21 cellular contexts compared by ENCODE assay signal in genomic region chr4:2343476-2343875, GRCh38.
DNase-seq lines count a peak whose midpoint lies in the region; ATAC-seq and TF ChIP-seq lines count a peak whose summit lies in the region.
"Had no signal": no experiment of that assay in that cellular context is flagged by ENCODE, and none has a peak within 500 bp of the region (broad histone marks: within the 10 kb centered on the region; RNA-seq: fewer than 3 reads in every experiment).

No MANE protein-coding gene starts in this region.

- H3K27me3 ChIP-seq in right atrium auricular region (no peaks in the 10 kb centered on the region), right lobe of liver (no peaks in the 10 kb centered on the region)

- TF ChIP-seq POLR2A in right lobe of liver (IDR thresholded peaks at IDR 0.05) = no peak

- WGBS in right lobe of liver (ENCODE audit: insufficient coverage, low coverage, low lambda C conversion rate, missing lambda C conversion rate) = 100% methylated on average over 1 of the region's 2 CpGs

- intact Hi-C loops in activated CD4-positive, alpha-beta T cell treated with anti-CD3 and anti-CD28 coated beads for 36 hours (cut with DNase I, micrococcal nuclease) = no loop called here
- intact Hi-C loops in left cardiac atrium (cut with DNase I) = no loop called here
- intact Hi-C loops in right lobe of liver (cut with DNase I) = no loop called here

- no peaks in the 10 kb centered on the region for H3K9me3 Mint-ChIP-seq in activated CD4-positive, alpha-beta T cell treated with anti-CD3 and anti-CD28 coated beads for 36 hours (ENCODE audit: low read depth)
- H3K9me3 Mint-ChIP-seq in type B pancreatic cell = no peaks in the 10 kb centered on the region
- H3K9me3 Mint-ChIP-seq: activated T-helper 1 cell treated with anti-CD3 and anti-CD28 coated beads, Interleukin-12 subunit alpha, Interleukin-12 subunit beta, Interleukin-2, Interleukin-4 antibody, amounts not matched to agents 30 ng/mL and 10 ng/mL and 1 ng/mL, durations not matched to agents 14 hours and 24 hours and 36 hours had no signal

- no peaks in the 10 kb centered on the region for H3K27me3 Mint-ChIP-seq in activated CD4-positive, alpha-beta T cell treated with anti-CD3 and anti-CD28 coated beads for 36 hours
- peaks cover 12% of the 10 kb centered on the region for H3K27me3 Mint-ChIP-seq in type B pancreatic cell
- H3K27me3 Mint-ChIP-seq: activated naive CD8-positive, alpha-beta T cell treated with anti-CD3 and anti-CD28 coated beads, Interleukin-2, amount 50 U/mL, for 24 hours had no signal

- no peak overlapping the region for H3K4me3 Mint-ChIP-seq in activated CD4-positive, alpha-beta T cell treated with anti-CD3 and anti-CD28 coated beads for 36 hours
- no peak overlapping the region for H3K4me3 Mint-ChIP-seq in type B pancreatic cell
- H3K4me3 Mint-ChIP-seq: activated naive CD8-positive, alpha-beta T cell treated with anti-CD3 and anti-CD28 coated beads, Interleukin-2, amount 50 U/mL, for 24 hours; activated T-helper 1 cell treated with anti-CD3 and anti-CD28 coated beads, Interleukin-12 subunit alpha, Interleukin-12 subunit beta, Interleukin-2, Interleukin-4 antibody, amounts not matched to agents 30 ng/mL and 10 ng/mL and 1 ng/mL, durations not matched to agents 14 hours and 24 hours and 36 hours; stimulated activated memory B cell treated with anti-CD40 and anti-IgM and Interleukin-4, amounts not matched to agents 10 μg/mL and 1 μg/mL and 100 μg/mL, for 72 hours had no signal

- H3K36me3 Mint-ChIP-seq in activated CD4-positive, alpha-beta T cell treated with anti-CD3 and anti-CD28 coated beads for 36 hours (ENCODE audit: low read depth) = peaks cover 13% of the 10 kb centered on the region
- H3K36me3 Mint-ChIP-seq in type B pancreatic cell = no peaks in the 10 kb centered on the region

- peaks cover 9% of the 10 kb centered on the region for H3K4me1 Mint-ChIP-seq in activated CD4-positive, alpha-beta T cell treated with anti-CD3 and anti-CD28 coated beads for 36 hours
- H3K4me1 Mint-ChIP-seq in type B pancreatic cell (ENCODE audit: unreplicated experiment) = no peaks in the 10 kb centered on the region

- no peaks in the 10 kb centered on the region for H3K4me1 ChIP-seq in right atrium auricular region
- no peaks in the 10 kb centered on the region for H3K4me1 ChIP-seq in right lobe of liver

- CTCF ChIA-PET in activated CD4-positive, alpha-beta T cell treated with anti-CD3 and anti-CD28 coated beads for 36 hours (lab: Charles Lee) = no interaction called here

- no peak overlapping the region for H3K27ac ChIP-seq in right atrium auricular region
- no peak overlapping the region for H3K27ac ChIP-seq in coronary artery
- H3K27ac ChIP-seq in right lobe of liver = no peak overlapping the region
- H3K27ac ChIP-seq: RWPE1 had no signal

- H3K9me3 ChIP-seq in right atrium auricular region = peaks cover 0 to 7% of the 10 kb centered on the region in 2 donors
- no peaks in the 10 kb centered on the region for H3K9me3 ChIP-seq in right lobe of liver

- POLR2A ChIA-PET in activated CD4-positive, alpha-beta T cell treated with anti-CD3 and anti-CD28 coated beads for 36 hours (lab: Charles Lee) = interaction anchor here (0.6 kb wide), 1 partner anchor 387 kb away, joined by 6 read pairs; no protein-coding TSS in a partner anchor

- no peak overlapping the region for H3K27ac Mint-ChIP-seq in activated CD4-positive, alpha-beta T cell treated with anti-CD3 and anti-CD28 coated beads for 36 hours
- H3K27ac Mint-ChIP-seq in type B pancreatic cell = no peak overlapping the region
- H3K27ac Mint-ChIP-seq: activated naive CD8-positive, alpha-beta T cell treated with anti-CD3 and anti-CD28 coated beads, Interleukin-2, amount 50 U/mL, for 24 hours; activated T-helper 1 cell treated with anti-CD3 and anti-CD28 coated beads, Interleukin-12 subunit alpha, Interleukin-12 subunit beta, Interleukin-2, Interleukin-4 antibody, amounts not matched to agents 30 ng/mL and 10 ng/mL and 1 ng/mL, durations not matched to agents 14 hours and 24 hours and 36 hours; stimulated activated memory B cell treated with anti-CD40 and anti-IgM and Interleukin-4, amounts not matched to agents 10 μg/mL and 1 μg/mL and 100 μg/mL, for 72 hours had no signal

- TF ChIP-seq CTCF in right atrium auricular region (IDR thresholded peaks at IDR 0.05) (no peak), coronary artery (IDR thresholded peaks at IDR 0.05) (no peak), type B pancreatic cell (conservative IDR thresholded peaks at IDR 0.05) (no peak), right lobe of liver (IDR thresholded peaks at IDR 0.05) (no peak)

- DNase-seq in activated CD4-positive, alpha-beta T cell treated with anti-CD3 and anti-CD28 coated beads for 36 hours = peak; percentile 2
- no peak for DNase-seq in activated CD4-positive, alpha-beta T cell treated with anti-CD3 and anti-CD28 coated beads, Interleukin-2, amount 50 U/mL, for 4 hours
- DNase-seq in right atrium auricular region (ENCODE audit: low spot score) (peak; percentile 34), left cardiac atrium (no peak), coronary artery (ENCODE audit: low spot score) (peak; percentile 57), type B pancreatic cell (ENCODE audit: extremely low spot score, unreplicated experiment) (peak; percentile 7), right lobe of liver (no peak)
- DNase-seq: activated CD4-positive, alpha-beta T cell treated with anti-CD3 and anti-CD28 coated beads, Interleukin-2, amount 50 U/mL, for 48 hours; activated naive CD8-positive, alpha-beta T cell treated with anti-CD3 and anti-CD28 coated beads, Interleukin-2, amount 50 U/mL, for 24 hours; effector CD4-positive, alpha-beta T cell; left colon; mesendoderm; NCI-H526 treated with DMSO at 0.1 percent for 48 hours; nucleus accumbens; T-helper 2 cell had no signal

- ATAC-seq in activated CD4-positive, alpha-beta T cell treated with anti-CD3 and anti-CD28 coated beads for 36 hours = no peak
- ATAC-seq in left cardiac atrium (no peak), GM18498 (IDR thresholded peaks at IDR 0.05; ENCODE audit: unreplicated experiment) (no peak), right lobe of liver (no peak)
- ATAC-seq: activated naive CD8-positive, alpha-beta T cell treated with anti-CD3 and anti-CD28 coated beads, Interleukin-2, amount 50 U/mL, for 24 hours; left colon; SK-N-SH treated with all-trans-retinoic acid at 6 μM for 48 hours; stimulated activated memory B cell treated with anti-CD40 and anti-IgM and Interleukin-4, amounts not matched to agents 10 μg/mL and 1 μg/mL and 100 μg/mL, for 72 hours had no signal

- no peak overlapping the region for H3K4me3 ChIP-seq in right atrium auricular region
- H3K4me3 ChIP-seq in coronary artery = no peak overlapping the region
- H3K4me3 ChIP-seq in right lobe of liver = no peak overlapping the region
- H3K4me3 ChIP-seq: smooth muscle cell had no signal

- H3K36me3 ChIP-seq in right atrium auricular region (no peaks in the 10 kb centered on the region), right lobe of liver (no peaks in the 10 kb centered on the region)

Comparison
In these comparisons a context has a peak if more than half of its experiments do, and no peak if none do; other contexts are left out.
1. DNase-seq: peak in activated CD4-positive, alpha-beta T cell treated with anti-CD3 and anti-CD28 coated beads for 36 hours (single experiment), right atrium auricular region (single experiment), coronary artery (single experiment) and type B pancreatic cell (single experiment); none in activated CD4-positive, alpha-beta T cell treated with anti-CD3 and anti-CD28 coated beads, Interleukin-2, amount 50 U/mL, for 4 hours (0 of 2), left cardiac atrium (single experiment) and right lobe of liver (0 of 3).